Comparison of ENCODE assay signal across 8 cellular contexts in the genomic region with DNA sequence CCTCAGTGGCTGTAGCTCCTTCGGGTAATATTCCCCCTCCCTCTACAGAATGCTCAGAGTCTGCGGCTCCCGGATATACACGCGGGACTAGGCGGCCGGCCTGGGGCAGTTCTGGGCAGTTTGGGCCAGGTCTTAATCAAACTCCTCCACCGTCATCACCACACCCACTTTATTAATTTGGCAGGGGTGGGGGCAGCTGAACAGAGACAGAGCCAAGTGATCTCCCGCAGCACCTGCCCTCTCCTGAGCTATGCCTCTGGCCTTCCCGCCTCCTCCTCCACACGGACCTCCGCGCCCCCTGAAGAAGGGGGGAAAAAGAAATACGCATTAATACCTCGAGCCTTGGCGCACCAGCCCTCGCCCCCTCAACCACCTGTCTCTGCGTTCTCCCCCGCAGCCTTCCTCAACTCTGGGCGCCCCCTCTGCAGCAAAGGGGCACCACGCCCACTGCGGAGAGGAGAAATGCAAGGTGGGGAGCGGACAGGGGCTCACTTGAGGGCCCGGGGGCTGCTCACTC. TPM values are rescaled to one million over a fixed set of nuclear protein-coding genes. Genes with fewer than 3 reads are reported as not detected.
A peak's percentile ranks its signal among the peaks of the same experiment; 100 is the strongest.
DNase-seq lines count a peak whose midpoint lies in the region; ATAC-seq and TF ChIP-seq lines count a peak whose summit lies in the region.

No MANE protein-coding gene starts in this region.

- H3K4me1 Mint-ChIP-seq in activated naive CD8-positive, alpha-beta T cell treated with anti-CD3 and anti-CD28 coated beads, Interleukin-2, amount 10 ng/mL, durations not matched to agents 7 days and 5 days, result peaks cover 65% of the 10 kb centered on the region

- intact Hi-C loops in left ventricle myocardium superior (cut with micrococcal nuclease) (loop anchor here (2.0 kb wide), 1 partner anchor 40 kb away; no protein-coding TSS in a partner anchor), psoas muscle (cut with DNase I) (loop anchor here in 1 of 2 donors (2.0 kb wide), 1 partner anchor 38 kb away; no protein-coding TSS in a partner anchor)

- peaks cover 14% of the 10 kb centered on the region for H3K36me3 Mint-ChIP-seq in activated naive CD8-positive, alpha-beta T cell treated with anti-CD3 and anti-CD28 coated beads, Interleukin-2, amount 10 ng/mL, durations not matched to agents 7 days and 5 days

- H3K4me3 Mint-ChIP-seq in activated naive CD8-positive, alpha-beta T cell treated with anti-CD3 and anti-CD28 coated beads, Interleukin-2, amount 10 ng/mL, durations not matched to agents 7 days and 5 days, result peak overlapping the region; percentile 95

- ATAC-seq in activated naive CD8-positive, alpha-beta T cell treated with anti-CD3 and anti-CD28 coated beads, Interleukin-2, amount 10 ng/mL, durations not matched to agents 7 days and 5 days (ENCODE audit: low read depth), result peak; percentile 8
- ATAC-seq in left ventricle myocardium superior (peak; percentile 36), psoas muscle (peak; percentile 8 to 47 (median 40))

- H3K36me3 ChIP-seq in KOPT-K1 (ENCODE audit: insufficient read depth, low read length) (peaks cover 42% of the 10 kb centered on the region), psoas muscle (ENCODE audit: insufficient read depth in 1 of 2, low read depth in 1 of 2) (peaks cover 0 to 6% of the 10 kb centered on the region in 2 donors)

- H3K27ac ChIP-seq in KOPT-K1 (ENCODE audit: low read depth, low read length, poor library complexity, severe bottlenecking) (peak overlapping the region; percentile 99), psoas muscle (peak overlapping the region; percentile 84)

- H3K27me3 ChIP-seq in psoas muscle (ENCODE audit: insufficient read depth in 3 of 3, low read length in 2 of 3), result no peaks in the 10 kb centered on the region

- POLR2A ChIA-PET in activated naive CD8-positive, alpha-beta T cell treated with anti-CD3 and anti-CD28 coated beads, Interleukin-2, amount 10 ng/mL, durations not matched to agents 7 days and 5 days (lab: Charles Lee), result interaction anchor here (0.6 to 9.1 kb wide), 10 partner anchors 9 to 274 kb away, joined by 3 to 153 read pairs (median 4); no protein-coding TSS in a partner anchor

- no peaks in the 10 kb centered on the region for H3K9me3 Mint-ChIP-seq in activated naive CD8-positive, alpha-beta T cell treated with anti-CD3 and anti-CD28 coated beads, Interleukin-2, amount 10 ng/mL, durations not matched to agents 7 days and 5 days

- peaks cover 49% of the 10 kb centered on the region for H3K4me1 ChIP-seq in psoas muscle

- peak overlapping the region; percentile 94 for H3K27ac Mint-ChIP-seq in activated naive CD8-positive, alpha-beta T cell treated with anti-CD3 and anti-CD28 coated beads, Interleukin-2, amount 10 ng/mL, durations not matched to agents 7 days and 5 days

- 0 to 7% (median 1%) methylated on average over 16 to 24 of the region's 24 CpGs for WGBS in psoas muscle, 3 donors

- no peak for TF ChIP-seq CTCF in psoas muscle (IDR thresholded peaks at IDR 0.05)

- H3K9me3 ChIP-seq in KOPT-K1 (ENCODE audit: insufficient read depth, low read length, poor library complexity, severe bottlenecking) (no peaks in the 10 kb centered on the region), psoas muscle (no peaks in the 10 kb centered on the region)

- H3K4me3 ChIP-seq in psoas muscle, result peak overlapping the region; percentile 79

- DNase-seq in activated naive CD4-positive, alpha-beta T cell treated with Interleukin-2 at 50 U/mL for 16 hours, result peak; percentile 26
- DNase-seq in activated naive CD4-positive, alpha-beta T cell (lab: John Stamatoyannopoulos, UW), result no peak
- DNase-seq in activated naive CD8-positive, alpha-beta T cell treated with anti-CD3 and anti-CD28 coated beads, Interleukin-2, amount 10 ng/mL, durations not matched to agents 7 days and 5 days, result peak; percentile 53
- DNase-seq in left ventricle myocardium superior, result peak; percentile 54
- DNase-seq in psoas muscle, result peak in 1 of 2 donors; percentile 65
- no peak for DNase-seq in NCI-H510A (lab: John Stamatoyannopoulos, UW)
- no peak for DNase-seq in UCSD-AML1 (lab: John Stamatoyannopoulos, UW; ENCODE audit: unreplicated experiment)

- H3K27me3 Mint-ChIP-seq in activated naive CD8-positive, alpha-beta T cell treated with anti-CD3 and anti-CD28 coated beads, Interleukin-2, amount 10 ng/mL, durations not matched to agents 7 days and 5 days, result no peaks in the 10 kb centered on the region

RNA-seq across cellular contexts. Expression of gene CD34, which starts 42.6 kb away (rescaled TPM):
- total RNA-seq in activated naive CD8-positive, alpha-beta T cell treated with anti-CD3 and anti-CD28 coated beads, Interleukin-2, amount 10 ng/mL, durations not matched to agents 7 days and 5 days, result not detected
- total RNA-seq in left ventricle myocardium superior (72.1 TPM), psoas muscle (10 to 100 TPM; 15.7 to 61.1 (median 20.9) TPM)
- 10 to 100 TPM; 14.4 to 25.0 (median 21.1) TPM for polyA plus RNA-seq in psoas muscle

Comparison
In these comparisons a context has a peak if more than half of its experiments do, and no peak if none do; other contexts are left out.
1. DNase-seq: peak in activated naive CD4-positive, alpha-beta T cell treated with Interleukin-2 at 50 U/mL for 16 hours (single experiment), activated naive CD8-positive, alpha-beta T cell treated with anti-CD3 and anti-CD28 coated beads, Interleukin-2, amount 10 ng/mL, durations not matched to agents 7 days and 5 days (single experiment) and left ventricle myocardium superior (single experiment); none in activated naive CD4-positive, alpha-beta T cell (0 of 4), NCI-H510A (single experiment) and UCSD-AML1 (single experiment).
2. RNA of gene CD34, which starts 42.6 kb away (total RNA-seq): 72.1 TPM in left ventricle myocardium superior (single experiment) and 15.7 to 61.1 TPM in psoas muscle; not detected in activated naive CD8-positive, alpha-beta T cell treated with anti-CD3 and anti-CD28 coated beads, Interleukin-2, amount 10 ng/mL, durations not matched to agents 7 days and 5 days; every median in the first group is over 10 times any median in the second.
3. Peak in every context shown above with its lines, with median percentiles within 50 percentile points of each other: ATAC-seq.